1 cellular context compared by ENCODE assay signal in genomic region chr3:168249048-168249538, GRCh38.
A peak's percentile ranks its signal among the peaks of the same experiment; 100 is the strongest.
TF ChIP-seq lines count a peak whose summit lies in the region.

No MANE protein-coding gene starts in this region.

TF ChIP-seq in WTC11, 78 proteins besides CTCF, POLR2A, EP300 and RAD21 (continued from another document):
- TF ChIP-seq ZNF281 (CRISPR knock-in tag; IDR thresholded peaks at IDR 0.05) (peak; percentile 66; the same call in 1 of the 2 replicates), FOXK1 (CRISPR knock-in tag; IDR thresholded peaks at IDR 0.05) (peak; percentile 45; the same call in 1 of the 2 replicates), ZNF671 (CRISPR knock-in tag; IDR thresholded peaks at IDR 0.05) (no peak), SOX15 (CRISPR knock-in tag; IDR thresholded peaks at IDR 0.05) (no peak), ZNF416 (CRISPR knock-in tag; IDR thresholded peaks at IDR 0.05) (no peak), ESRRA (CRISPR knock-in tag; IDR thresholded peaks at IDR 0.05; ENCODE audit: borderline replicate concordance) (no peak)
